1 cellular context compared by ENCODE assay signal in the genomic region with DNA sequence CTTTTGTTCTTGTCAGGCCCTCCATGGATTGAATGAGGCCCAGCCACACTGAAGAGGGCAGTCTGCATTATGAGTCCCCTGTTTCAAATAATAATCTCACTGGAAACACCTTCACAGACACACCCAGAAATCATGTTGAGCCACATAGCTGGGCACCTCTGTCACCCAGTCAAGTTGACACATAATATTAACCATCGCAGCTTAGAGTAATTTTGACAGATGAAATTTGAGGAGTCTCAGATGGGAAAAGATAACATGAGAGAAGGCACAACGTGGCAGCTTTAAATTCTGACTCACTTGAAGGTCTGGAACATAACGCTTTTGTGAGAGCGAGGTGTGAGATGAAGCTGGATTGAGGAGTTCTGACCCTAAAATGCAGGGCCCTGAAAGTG.
A peak's percentile ranks its signal among the peaks of the same experiment; 100 is the strongest.
TF ChIP-seq lines count a peak whose summit lies in the region.

No MANE protein-coding gene starts in this region.

TF ChIP-seq in HCT116, 20 proteins besides CTCF, POLR2A, EP300 and RAD21 (continued from another document):
- TF ChIP-seq, protein P1, sequence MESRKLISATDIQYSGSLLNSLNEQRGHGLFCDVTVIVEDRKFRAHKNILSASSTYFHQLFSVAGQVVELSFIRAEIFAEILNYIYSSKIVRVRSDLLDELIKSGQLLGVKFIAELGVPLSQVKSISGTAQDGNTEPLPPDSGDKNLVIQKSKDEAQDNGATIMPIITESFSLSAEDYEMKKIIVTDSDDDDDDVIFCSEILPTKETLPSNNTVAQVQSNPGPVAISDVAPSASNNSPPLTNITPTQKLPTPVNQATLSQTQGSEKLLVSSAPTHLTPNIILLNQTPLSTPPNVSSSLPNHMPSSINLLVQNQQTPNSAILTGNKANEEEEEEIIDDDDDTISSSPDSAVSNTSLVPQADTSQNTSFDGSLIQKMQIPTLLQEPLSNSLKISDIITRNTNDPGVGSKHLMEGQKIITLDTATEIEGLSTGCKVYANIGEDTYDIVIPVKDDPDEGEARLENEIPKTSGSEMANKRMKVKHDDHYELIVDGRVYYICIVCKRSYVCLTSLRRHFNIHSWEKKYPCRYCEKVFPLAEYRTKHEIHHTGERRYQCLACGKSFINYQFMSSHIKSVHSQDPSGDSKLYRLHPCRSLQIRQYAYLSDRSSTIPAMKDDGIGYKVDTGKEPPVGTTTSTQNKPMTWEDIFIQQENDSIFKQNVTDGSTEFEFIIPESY (IDR thresholded peaks at IDR 0.05; ENCODE audit: extremely low read depth, insufficient replicate concordance, low read length): no peak
- peak; percentile 37 for TF ChIP-seq FOSL1 (IDR thresholded peaks at IDR 0.05; ENCODE audit: low read depth)
- TF ChIP-seq, protein P2, sequence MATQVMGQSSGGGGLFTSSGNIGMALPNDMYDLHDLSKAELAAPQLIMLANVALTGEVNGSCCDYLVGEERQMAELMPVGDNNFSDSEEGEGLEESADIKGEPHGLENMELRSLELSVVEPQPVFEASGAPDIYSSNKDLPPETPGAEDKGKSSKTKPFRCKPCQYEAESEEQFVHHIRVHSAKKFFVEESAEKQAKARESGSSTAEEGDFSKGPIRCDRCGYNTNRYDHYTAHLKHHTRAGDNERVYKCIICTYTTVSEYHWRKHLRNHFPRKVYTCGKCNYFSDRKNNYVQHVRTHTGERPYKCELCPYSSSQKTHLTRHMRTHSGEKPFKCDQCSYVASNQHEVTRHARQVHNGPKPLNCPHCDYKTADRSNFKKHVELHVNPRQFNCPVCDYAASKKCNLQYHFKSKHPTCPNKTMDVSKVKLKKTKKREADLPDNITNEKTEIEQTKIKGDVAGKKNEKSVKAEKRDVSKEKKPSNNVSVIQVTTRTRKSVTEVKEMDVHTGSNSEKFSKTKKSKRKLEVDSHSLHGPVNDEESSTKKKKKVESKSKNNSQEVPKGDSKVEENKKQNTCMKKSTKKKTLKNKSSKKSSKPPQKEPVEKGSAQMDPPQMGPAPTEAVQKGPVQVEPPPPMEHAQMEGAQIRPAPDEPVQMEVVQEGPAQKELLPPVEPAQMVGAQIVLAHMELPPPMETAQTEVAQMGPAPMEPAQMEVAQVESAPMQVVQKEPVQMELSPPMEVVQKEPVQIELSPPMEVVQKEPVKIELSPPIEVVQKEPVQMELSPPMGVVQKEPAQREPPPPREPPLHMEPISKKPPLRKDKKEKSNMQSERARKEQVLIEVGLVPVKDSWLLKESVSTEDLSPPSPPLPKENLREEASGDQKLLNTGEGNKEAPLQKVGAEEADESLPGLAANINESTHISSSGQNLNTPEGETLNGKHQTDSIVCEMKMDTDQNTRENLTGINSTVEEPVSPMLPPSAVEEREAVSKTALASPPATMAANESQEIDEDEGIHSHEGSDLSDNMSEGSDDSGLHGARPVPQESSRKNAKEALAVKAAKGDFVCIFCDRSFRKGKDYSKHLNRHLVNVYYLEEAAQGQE (IDR thresholded peaks at IDR 0.05; ENCODE audit: low read depth): no peak
- peak; percentile 52; the same call in 1 of the 2 replicates for TF ChIP-seq CBX3 (IDR thresholded peaks at IDR 0.05; ENCODE audit: low read depth)
- no peak for TF ChIP-seq POLR2AphosphoS5 (IDR thresholded peaks at IDR 0.05; ENCODE audit: low read depth, low read length)
- no peak for TF ChIP-seq YY1 (IDR thresholded peaks at IDR 0.05; ENCODE audit: extremely low read depth, insufficient replicate concordance, low read depth, low read length)
- TF ChIP-seq, protein P3, sequence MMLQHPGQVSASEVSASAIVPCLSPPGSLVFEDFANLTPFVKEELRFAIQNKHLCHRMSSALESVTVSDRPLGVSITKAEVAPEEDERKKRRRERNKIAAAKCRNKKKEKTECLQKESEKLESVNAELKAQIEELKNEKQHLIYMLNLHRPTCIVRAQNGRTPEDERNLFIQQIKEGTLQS (IDR thresholded peaks at IDR 0.05): no peak
- TF ChIP-seq ZFX (IDR thresholded peaks at IDR 0.05): no peak
- no peak for TF ChIP-seq ELF1 (IDR thresholded peaks at IDR 0.05; ENCODE audit: borderline replicate concordance, low read depth)
- TF ChIP-seq JUND (IDR thresholded peaks at IDR 0.05): peak; percentile 27; the same call in 1 of the 2 replicates
- no peak for TF ChIP-seq ZNF274 (IDR thresholded peaks at IDR 0.05; ENCODE audit: low read depth, low read length)
- TF ChIP-seq SRF (IDR thresholded peaks at IDR 0.05; ENCODE audit: low read depth): no peak
- TF ChIP-seq EZH2 (IDR thresholded peaks at IDR 0.05): no peak
- peak; percentile 49; the same call in 1 of the 2 replicates for TF ChIP-seq SIN3A (IDR thresholded peaks at IDR 0.05; ENCODE audit: low read depth)
- peak; percentile 45; the same call in 1 of the 2 replicates for TF ChIP-seq SP1 (IDR thresholded peaks at IDR 0.05; ENCODE audit: low read depth)
